Comparison of ENCODE assay signal across 1 cellular context in the genomic region with DNA sequence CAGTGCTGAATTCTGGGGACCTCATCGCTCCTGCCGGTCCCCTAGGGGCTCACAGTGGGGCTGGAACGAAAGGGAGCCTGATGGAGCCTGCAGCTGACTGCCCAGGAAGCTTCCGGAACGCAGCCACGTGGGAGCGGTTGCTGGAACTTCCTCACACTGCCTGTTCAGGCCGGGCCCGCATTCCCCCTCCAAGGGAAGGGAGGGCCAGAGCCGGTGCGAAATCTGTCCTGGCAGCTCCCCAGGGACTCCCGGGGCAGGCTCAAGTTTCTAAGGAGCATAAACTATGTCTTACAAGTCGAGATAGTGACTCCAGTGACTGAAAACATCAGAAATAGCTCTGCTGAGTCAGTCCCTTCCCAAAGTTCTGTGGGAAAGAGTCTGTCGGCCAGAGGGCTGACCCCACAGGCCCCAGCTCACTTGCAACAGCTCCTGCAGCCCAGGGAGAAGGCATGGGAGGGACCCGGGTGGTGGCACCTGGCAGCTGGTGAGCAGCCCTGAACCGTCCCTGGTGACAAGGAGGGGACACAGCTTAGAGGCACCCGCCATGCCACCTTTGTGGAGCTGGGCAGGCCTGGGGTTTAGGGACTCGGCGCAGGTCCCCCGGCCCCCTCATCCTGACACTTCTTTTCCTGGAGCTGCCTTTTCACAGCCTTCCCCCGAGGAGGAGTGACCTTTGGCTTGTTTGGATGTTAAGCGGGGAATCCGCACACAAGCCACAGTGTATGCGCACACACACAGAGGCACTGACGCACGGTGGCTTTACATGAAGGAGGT.
TF ChIP-seq lines count a peak whose summit lies in the region.

No MANE protein-coding gene starts in this region.

TF ChIP-seq in H1, 55 proteins besides CTCF, POLR2A, EP300 and RAD21:
- TF ChIP-seq SIRT6 (IDR thresholded peaks at IDR 0.05; ENCODE audit: low read length) (no peak), TCF12 (IDR thresholded peaks at IDR 0.05; ENCODE audit: low read depth, low read length) (no peak), RBBP5 (IDR thresholded peaks at IDR 0.05; ENCODE audit: borderline replicate concordance, low read depth, low read length) (no peak), SAP30 (IDR thresholded peaks at IDR 0.05; ENCODE audit: insufficient read depth, insufficient replicate concordance, low read length) (no peak)
- TF ChIP-seq, protein P1, sequence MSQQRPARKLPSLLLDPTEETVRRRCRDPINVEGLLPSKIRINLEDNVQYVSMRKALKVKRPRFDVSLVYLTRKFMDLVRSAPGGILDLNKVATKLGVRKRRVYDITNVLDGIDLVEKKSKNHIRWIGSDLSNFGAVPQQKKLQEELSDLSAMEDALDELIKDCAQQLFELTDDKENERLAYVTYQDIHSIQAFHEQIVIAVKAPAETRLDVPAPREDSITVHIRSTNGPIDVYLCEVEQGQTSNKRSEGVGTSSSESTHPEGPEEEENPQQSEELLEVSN (IDR thresholded peaks at IDR 0.05), result no peak
